In the genomic region with DNA sequence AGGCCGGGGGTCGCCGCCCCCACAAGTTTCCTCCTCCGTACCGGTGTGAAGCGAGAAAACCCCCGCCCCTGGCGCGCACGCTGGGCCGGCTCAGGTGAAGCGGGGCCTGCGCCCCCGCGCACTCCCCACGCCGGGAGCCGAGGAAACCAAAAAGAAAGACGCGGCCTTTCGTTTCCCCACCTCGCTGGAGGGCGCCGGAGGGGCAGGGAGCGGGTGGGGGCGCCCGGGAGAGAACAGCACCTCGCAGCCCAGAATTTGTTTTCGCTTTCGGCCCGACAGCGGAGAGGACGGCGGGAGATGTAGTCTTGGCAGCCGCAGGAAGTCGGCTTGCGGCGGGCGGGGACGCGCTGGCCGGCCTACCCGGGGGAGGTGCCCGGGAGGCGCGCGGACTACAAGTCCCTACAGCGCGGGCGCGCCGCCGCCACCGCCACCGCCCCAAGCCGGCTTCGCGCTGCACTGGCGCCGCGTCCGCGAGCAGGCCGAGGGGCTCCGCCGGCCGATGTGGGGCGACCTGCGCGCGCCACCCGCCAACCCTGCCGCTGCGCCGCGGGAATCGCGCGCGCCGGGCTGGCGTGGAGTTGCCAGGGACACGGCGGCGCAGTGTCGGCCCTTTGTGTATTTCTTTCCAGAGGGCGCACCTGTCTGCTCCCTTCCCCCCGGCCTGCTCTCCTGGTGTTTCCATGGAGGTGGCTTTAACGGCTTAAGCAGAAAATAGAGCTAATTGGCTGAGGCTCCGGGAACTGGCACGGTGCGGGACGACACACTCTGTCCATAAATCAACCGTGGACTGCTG, we compare ENCODE assay signal across 8 cellular contexts.
DNase-seq lines count a peak whose midpoint lies in the region; ATAC-seq and TF ChIP-seq lines count a peak whose summit lies in the region.

Gene OTUD4 (minus strand): TSS at position 292 of the 793 bp plus-strand sequence. CDS start 616 bp downstream, outside the sequence.

- no peaks in the 10 kb centered on the region for H3K9me3 ChIP-seq in OCI-LY3 (ENCODE audit: insufficient read depth, low read length)

- peaks cover 28% of the 10 kb centered on the region for H4K20me1 ChIP-seq in OCI-LY3 (ENCODE audit: insufficient read depth, low read length)

- peak within 1 kb of the TSS; percentile 67 for H2AFZ ChIP-seq in OCI-LY3 (ENCODE audit: low read depth, low read length)

- peak; percentile 43 for TF ChIP-seq CTCF in OCI-LY3 (IDR thresholded peaks at IDR 0.05; ENCODE audit: low read depth, low read length)

- peaks cover 48% of the 10 kb centered on the region for H3K79me2 ChIP-seq in OCI-LY3 (ENCODE audit: low read length)

- peak within 1 kb of the TSS; percentile 90 for H3K9ac ChIP-seq in OCI-LY3 (ENCODE audit: low read length)

- H3K27ac ChIP-seq in OCI-LY3 (ENCODE audit: low read length), result peak within 1 kb of the TSS; percentile 79

- H3K4me2 ChIP-seq in OCI-LY3 (ENCODE audit: low read length), result peak within 1 kb of the TSS; percentile 94

- H3K27me3 ChIP-seq in OCI-LY3 (ENCODE audit: low read depth, low read length), result peaks cover 6% of the 10 kb centered on the region

- H3K4me1 ChIP-seq in OCI-LY3 (ENCODE audit: low read length), result peaks cover 31% of the 10 kb centered on the region

- ATAC-seq in GM21515 (IDR thresholded peaks at IDR 0.05; ENCODE audit: unreplicated experiment), result peak; percentile 73

- H3K36me3 ChIP-seq in OCI-LY3 (replicated peaks; ENCODE audit: low read depth, low read length), result peaks cover 4% of the 10 kb centered on the region

- peak within 1 kb of the TSS; percentile 79 for H3K4me3 ChIP-seq in OCI-LY3 (ENCODE audit: low read length)

- peak; percentile 95 for DNase-seq in DMS 273 (lab: John Stamatoyannopoulos, UW; ENCODE audit: unreplicated experiment)
- peak; percentile 82 for DNase-seq in HuH-7 (ENCODE audit: low spot score)
- DNase-seq in activated T-cell treated with anti-CD3 and anti-CD28 coated beads for 1 hour (ENCODE audit: low read depth), result peak; percentile 88
- peak; percentile 84 for DNase-seq in epidermal melanocyte (ENCODE audit: insufficient read length, low spot score)
- peak; percentile 91 for DNase-seq in middle frontal gyrus (ENCODE audit: extremely low spot score, low spot score)
- DNase-seq in stimulated activated CD8-positive, alpha-beta memory T cell treated with anti-CD3 and anti-CD28 coated beads, Interleukin-2, amount 100 ng/mL, for 48 hours (ENCODE audit: low read depth in 2 of 2), result peak; percentile 89 to 93

Comparison
In these comparisons a context has a peak if more than half of its experiments do, and no peak if none do; other contexts are left out.
1. Peak in every context shown above with its lines: DNase-seq, ATAC-seq, H3K4me3 ChIP-seq and H3K27ac ChIP-seq.